ENCODE assay signal across 25 cellular contexts in the genomic region with DNA sequence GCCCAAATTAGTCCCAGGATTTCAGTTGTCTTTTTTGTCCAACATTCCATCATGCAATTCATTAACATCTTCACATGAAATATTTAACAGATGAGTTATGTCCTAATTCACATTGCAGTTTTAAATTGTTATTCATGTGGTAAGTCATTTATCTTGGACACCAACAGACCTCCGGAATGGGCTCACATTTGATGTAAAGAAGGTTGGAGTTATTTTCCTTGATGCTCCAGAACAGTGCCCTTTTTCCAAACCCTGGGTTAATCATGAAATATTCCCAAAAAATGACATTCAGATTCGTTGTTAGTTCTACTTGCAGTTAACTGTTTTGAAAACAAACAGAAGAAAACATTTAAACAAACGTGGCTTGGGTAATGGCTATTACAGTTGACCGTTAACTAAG. TPM values are rescaled to one million over a fixed set of nuclear protein-coding genes. Genes with fewer than 3 reads are reported as not detected.
DNase-seq lines count a peak whose midpoint lies in the region; ATAC-seq and FAIRE-seq lines count a peak whose summit lies in the region.
"Had no signal": no experiment of that assay in that cellular context is flagged by ENCODE, and none has a peak within 500 bp of the region (broad histone marks: within the 10 kb centered on the region; RNA-seq: fewer than 3 reads in every experiment).

No MANE protein-coding gene starts in this region.

- H2BK12ac ChIP-seq in mesenchymal stem cell (ENCODE audit: low read length in 2 of 2) = no peak overlapping the region

- DNase-seq in GM23248 (no peak), mesenchymal stem cell (no peak), NCI-H1105 (lab: John Stamatoyannopoulos, UW) (no peak), HTR-8/SVneo (ENCODE audit: insufficient read length, low spot score) (no peak)
- DNase-seq in activated CD8-positive, alpha-beta T cell treated with anti-CD3 and anti-CD28 coated beads, Interleukin-2, amount 10 ng/mL, durations not matched to agents 7 days and 5 days = no peak
- DNase-seq: CD4-positive, alpha-beta T cell; COR-L47; DMS 273 treated with DMSO at 0.1 percent for 48 hours; DMS79 treated with DMSO at 0.1 percent for 48 hours; Kasumi-1; NCI-H1436; NCI-H187 treated with DMSO at 0.1 percent for 48 hours; NCI-H2107; SHP77 treated with DMSO at 0.1 percent for 48 hours had no signal

- H4K91ac ChIP-seq in mesenchymal stem cell (ENCODE audit: low read length) = no peak overlapping the region

- no peaks in the 10 kb centered on the region for H3K27me3 Mint-ChIP-seq in activated CD8-positive, alpha-beta T cell treated with anti-CD3 and anti-CD28 coated beads, Interleukin-2, amount 10 ng/mL, durations not matched to agents 7 days and 5 days (ENCODE audit: low read depth)
- H3K27me3 Mint-ChIP-seq: CD4-positive, alpha-beta T cell had no signal

- H2AFZ ChIP-seq in GM23248 = peak overlapping the region; percentile 56
- H2AFZ ChIP-seq in mesenchymal stem cell (ENCODE audit: low read depth, low read length) = no peak overlapping the region

- no peak overlapping the region for H4K8ac ChIP-seq in mesenchymal stem cell (ENCODE audit: low read length)

- no peak overlapping the region for H3K14ac ChIP-seq in mesenchymal stem cell (ENCODE audit: low read length in 2 of 2)

- H3K9me3 ChIP-seq in GM23248 (ENCODE audit: low read depth) (no peaks in the 10 kb centered on the region), mesenchymal stem cell (ENCODE audit: control insufficient read depth, low read length) (no peaks in the 10 kb centered on the region)
- H3K9me3 ChIP-seq: BLaER1 had no signal

- no peak overlapping the region for H3K18ac ChIP-seq in mesenchymal stem cell (ENCODE audit: low read depth in 1 of 2, low read length in 2 of 2)

- ATAC-seq in HG03159 (IDR thresholded peaks at IDR 0.05; ENCODE audit: unreplicated experiment) = no peak
- no peak for ATAC-seq in activated CD8-positive, alpha-beta T cell treated with anti-CD3 and anti-CD28 coated beads, Interleukin-2, amount 10 ng/mL, durations not matched to agents 7 days and 5 days

- H3F3A ChIP-seq in GM23248 (ENCODE audit: insufficient read depth) = peaks cover 24% of the 10 kb centered on the region

- no peaks in the 10 kb centered on the region for H3K36me3 Mint-ChIP-seq in activated CD8-positive, alpha-beta T cell treated with anti-CD3 and anti-CD28 coated beads, Interleukin-2, amount 10 ng/mL, durations not matched to agents 7 days and 5 days (ENCODE audit: low read depth)

- no peaks in the 10 kb centered on the region for H3K9me3 Mint-ChIP-seq in activated CD8-positive, alpha-beta T cell treated with anti-CD3 and anti-CD28 coated beads, Interleukin-2, amount 10 ng/mL, durations not matched to agents 7 days and 5 days (ENCODE audit: insufficient read depth)
- H3K9me3 Mint-ChIP-seq: CD4-positive, alpha-beta T cell had no signal

- no peaks in the 10 kb centered on the region for H3K9me2 ChIP-seq in GM23248 (ENCODE audit: insufficient read depth)

- H3K9ac ChIP-seq in GM23248 = no peak overlapping the region
- H3K9ac ChIP-seq in mesenchymal stem cell (ENCODE audit: low read length) = no peak overlapping the region
- H3K9ac ChIP-seq: BLaER1 had no signal

- POLR2A ChIA-PET in activated CD8-positive, alpha-beta T cell treated with anti-CD3 and anti-CD28 coated beads, Interleukin-2, amount 10 ng/mL, durations not matched to agents 7 days and 5 days (lab: Charles Lee) = no interaction called here

- in situ Hi-C loops in GM23248 (cut with MboI) = no loop called here

- FAIRE-seq in endometrium (lab: Jason Lieb, UNC) = peak; percentile 78
- FAIRE-seq in HTR-8/SVneo (lab: Jason Lieb, UNC) = no peak
- FAIRE-seq: GM12892, GM18507, H54 had no signal

- no peak overlapping the region for H2BK120ac ChIP-seq in mesenchymal stem cell (ENCODE audit: low read depth, low read length)

- H3K36me3 ChIP-seq in GM23248 (ENCODE audit: low read depth) (no peaks in the 10 kb centered on the region), mesenchymal stem cell (ENCODE audit: control insufficient read depth in 1 of 2, insufficient read depth in 2 of 2, low read depth in 1 of 2, low read length in 2 of 2) (no peaks in the 10 kb centered on the region)
- H3K36me3 ChIP-seq: BLaER1 had no signal

- H3K27me3 ChIP-seq in GM23248 (replicated peaks; ENCODE audit: insufficient read depth) = no peaks in the 10 kb centered on the region
- H3K27me3 ChIP-seq in mesenchymal stem cell (ENCODE audit: control insufficient read depth in 1 of 2, insufficient read depth in 1 of 2, low read length in 2 of 2) = peaks cover 0 to 4% of the 10 kb centered on the region in 2 experiments
- H3K27me3 ChIP-seq: BLaER1 had no signal

- no peaks in the 10 kb centered on the region for H3K4me1 Mint-ChIP-seq in activated CD8-positive, alpha-beta T cell treated with anti-CD3 and anti-CD28 coated beads, Interleukin-2, amount 10 ng/mL, durations not matched to agents 7 days and 5 days (ENCODE audit: low read depth)

- H3K4me1 ChIP-seq in GM23248 (ENCODE audit: insufficient read depth) (peaks cover 30% of the 10 kb centered on the region), mesenchymal stem cell (ENCODE audit: control insufficient read depth, insufficient read depth, low read depth, low read length) (peaks cover 19% of the 10 kb centered on the region)

- H3K79me2 ChIP-seq in GM23248 (ENCODE audit: insufficient read depth) = no peaks in the 10 kb centered on the region

- H3K79me1 ChIP-seq in mesenchymal stem cell (replicated peaks; ENCODE audit: low read length, poor library complexity, severe bottlenecking) = no peaks in the 10 kb centered on the region

- CTCF ChIA-PET in activated CD8-positive, alpha-beta T cell treated with anti-CD3 and anti-CD28 coated beads, Interleukin-2, amount 10 ng/mL, durations not matched to agents 7 days and 5 days (lab: Charles Lee) = no interaction called here

- H3K4ac ChIP-seq in mesenchymal stem cell (ENCODE audit: low read depth in 1 of 2, low read length in 2 of 2) = no peak overlapping the region

- no peaks in the 10 kb centered on the region for H4K20me1 ChIP-seq in GM23248 (ENCODE audit: insufficient read depth)
- H4K20me1 ChIP-seq: BLaER1 had no signal

- WGBS in GM23248 (ENCODE audit: low coverage in 1 of 2, low lambda C conversion rate in 2 of 2, missing lambda C conversion rate in 2 of 2), 2 experiments = 9 to 12% methylated on average over 4 of the region's 4 CpGs
- 64% methylated on average over 4 of the region's 4 CpGs for WGBS in mesenchymal stem cell

- H3K27ac ChIP-seq in GM23248 (peak overlapping the region; percentile 11; the same call in 1 of the 2 replicates), mesenchymal stem cell (ENCODE audit: low read length, poor library complexity, severe bottlenecking) (peak overlapping the region; percentile 84)
- H3K27ac ChIP-seq: BLaER1, RWPE1, SK-N-MC had no signal

- peak overlapping the region; percentile 75 for H2BK5ac ChIP-seq in mesenchymal stem cell (ENCODE audit: low read depth, low read length, poor library complexity, severe bottlenecking)

- no peak overlapping the region for H3K4me3 ChIP-seq in GM23248
- H3K4me3 ChIP-seq in mesenchymal stem cell (ENCODE audit: insufficient read depth in 1 of 2, low read depth in 1 of 2, low read length in 2 of 2) = no peak overlapping the region
- H3K4me3 ChIP-seq: BLaER1, SK-N-MC had no signal

- no peak overlapping the region for H3K27ac Mint-ChIP-seq in activated CD8-positive, alpha-beta T cell treated with anti-CD3 and anti-CD28 coated beads, Interleukin-2, amount 10 ng/mL, durations not matched to agents 7 days and 5 days
- H3K27ac Mint-ChIP-seq: CD4-positive, alpha-beta T cell had no signal

- H3K4me3 Mint-ChIP-seq in activated CD8-positive, alpha-beta T cell treated with anti-CD3 and anti-CD28 coated beads, Interleukin-2, amount 10 ng/mL, durations not matched to agents 7 days and 5 days = no peak overlapping the region
- H3K4me3 Mint-ChIP-seq: CD4-positive, alpha-beta T cell had no signal

- no peak overlapping the region for H3K23ac ChIP-seq in mesenchymal stem cell (ENCODE audit: low read length in 2 of 2)

- peak overlapping the region; percentile 84 for H2AK5ac ChIP-seq in mesenchymal stem cell (ENCODE audit: low read length, severe bottlenecking)

- H2BK15ac ChIP-seq in mesenchymal stem cell (ENCODE audit: low read depth, poor library complexity, severe bottlenecking) = no peak overlapping the region

- H3K4me2 ChIP-seq in GM23248 (ENCODE audit: unreplicated experiment) = peak overlapping the region; percentile 59
- H3K4me2 ChIP-seq in mesenchymal stem cell (ENCODE audit: low read length, poor library complexity, severe bottlenecking) = no peak overlapping the region
- H3K4me2 ChIP-seq: BLaER1 had no signal

RNA-seq across cellular contexts. Expression of a gene that starts 32.9 kb away (rescaled TPM):
- not detected in 2 replicates for total RNA-seq in GM23248 (2014; rRNA removed; shearing (Covaris generic))
- not detected in 2 replicates for polyA plus RNA-seq in GM23248 (2016; fragmentation: Nextera tagmentation; extraction: Ambion mirVana)
- 0.07 TPM for polyA plus RNA-seq in mesenchymal stem cell (2013, experiment 1 of 2)
- 0.12 TPM for polyA plus RNA-seq in mesenchymal stem cell (2013, experiment 2 of 2)
- not detected for total RNA-seq in activated CD8-positive, alpha-beta T cell treated with anti-CD3 and anti-CD28 coated beads, Interleukin-2, amount 10 ng/mL, durations not matched to agents 7 days and 5 days
- total RNA-seq: CD4-positive, alpha-beta T cell; G401; MCF 10A; NCI-H460 had no signal
